17 cellular contexts compared by ENCODE assay signal in genomic region chr17:63613663-63614062, GRCh38. TPM values are rescaled to one million over a fixed set of nuclear protein-coding genes. Genes with fewer than 3 reads are reported as not detected.
DNase-seq lines count a peak whose midpoint lies in the region; ATAC-seq and TF ChIP-seq lines count a peak whose summit lies in the region.
"Had no signal": no experiment of that assay in that cellular context is flagged by ENCODE, and none has a peak within 500 bp of the region (broad histone marks: within the 10 kb centered on the region; RNA-seq: fewer than 3 reads in every experiment).

No MANE protein-coding gene starts in this region.

- no peak overlapping the region for H3K4me3 ChIP-seq in right atrium auricular region
- no peak overlapping the region for H3K4me3 ChIP-seq in left lung
- no peak overlapping the region for H3K4me3 ChIP-seq in upper lobe of right lung
- no peak overlapping the region for H3K4me3 ChIP-seq in smooth muscle cell
- H3K4me3 ChIP-seq: A549; BLaER1 treated with 17β-estradiol and CSF1 and Interleukin-3, amounts not matched to agents 10 nM and 100 nM had no signal

- H3K79me2 ChIP-seq in smooth muscle cell (ENCODE audit: low read depth), result no peaks in the 10 kb centered on the region

- 86% methylated on average over 2 of the region's 2 CpGs for WGBS in smooth muscle cell (ENCODE audit: low lambda C conversion rate)

- H3K4me1 ChIP-seq in right atrium auricular region, result no peaks in the 10 kb centered on the region
- no peaks in the 10 kb centered on the region for H3K4me1 ChIP-seq in left lung
- H3K4me1 ChIP-seq in upper lobe of right lung, result no peaks in the 10 kb centered on the region
- no peaks in the 10 kb centered on the region for H3K4me1 ChIP-seq in smooth muscle cell (ENCODE audit: low read depth)
- H3K4me1 ChIP-seq: A549; BLaER1 treated with 17β-estradiol and CSF1 and Interleukin-3, amounts not matched to agents 10 nM and 100 nM; Caco-2 had no signal

- H3K36me3 ChIP-seq in right atrium auricular region (peaks cover 11% of the 10 kb centered on the region), left lung (peaks cover 0 to 13% of the 10 kb centered on the region in 2 donors), upper lobe of right lung (peaks cover 25% of the 10 kb centered on the region), smooth muscle cell (ENCODE audit: low read depth) (no peaks in the 10 kb centered on the region)

- ATAC-seq in left ventricle myocardium superior (no peak), left lung (peak; percentile 90), upper lobe of right lung (peak; percentile 41)
- ATAC-seq: A549; CD8-positive, alpha-beta T cell had no signal

- intact Hi-C loops in left ventricle myocardium superior (cut with micrococcal nuclease), result loop anchor here (5.0 kb wide), 1 partner anchor 186 kb away; no protein-coding TSS in a partner anchor
- intact Hi-C loops in left lung (cut with DNase I), result loop anchor here in 1 of 2 donors (10.0 kb wide), 1 partner anchor 189 kb away; no protein-coding TSS in a partner anchor
- intact Hi-C loops in upper lobe of right lung (cut with DNase I), result no loop called here

- no peaks in the 10 kb centered on the region for H3K9me3 ChIP-seq in right atrium auricular region
- no peaks in the 10 kb centered on the region for H3K9me3 ChIP-seq in left lung
- H3K9me3 ChIP-seq in upper lobe of right lung, result no peaks in the 10 kb centered on the region
- H3K9me3 ChIP-seq in smooth muscle cell (replicated peaks; ENCODE audit: low read depth), result no peaks in the 10 kb centered on the region
- H3K9me3 ChIP-seq: A549; BLaER1 treated with 17β-estradiol and CSF1 and Interleukin-3, amounts not matched to agents 10 nM and 100 nM; Caco-2 had no signal

- H3K9ac ChIP-seq in smooth muscle cell (ENCODE audit: low read depth), result no peak overlapping the region

- H2AFZ ChIP-seq in smooth muscle cell (ENCODE audit: low read depth), result no peak overlapping the region

- H3K27ac ChIP-seq in right atrium auricular region, result no peak overlapping the region
- H3K27ac ChIP-seq in left lung, result no peak overlapping the region
- H3K27ac ChIP-seq in upper lobe of right lung, result no peak overlapping the region
- H3K27ac ChIP-seq in smooth muscle cell (ENCODE audit: low read depth), result no peak overlapping the region
- H3K27ac ChIP-seq: 22Rv1; A549; BLaER1 treated with 17β-estradiol and CSF1 and Interleukin-3, amounts not matched to agents 10 nM and 100 nM; C4-2B had no signal

- DNase-seq in right atrium auricular region (ENCODE audit: low spot score) (peak; percentile 32), left ventricle myocardium superior (no peak), left lung (no peak), upper lobe of right lung (no peak), smooth muscle cell (lab: John Stamatoyannopoulos, UW; ENCODE audit: unreplicated experiment) (no peak), NCI-H748 (lab: John Stamatoyannopoulos, UW; ENCODE audit: unreplicated experiment) (no peak)
- DNase-seq: AML-193; Caco-2; Calu3; CD4-positive, alpha-beta T cell; CD8-positive, alpha-beta T cell; DMS79 treated with DMSO at 0.1 percent for 48 hours; GF-D8 had no signal

- H3K27me3 ChIP-seq in right atrium auricular region (no peaks in the 10 kb centered on the region), left lung (no peaks in the 10 kb centered on the region), upper lobe of right lung (no peaks in the 10 kb centered on the region), smooth muscle cell (ENCODE audit: low read depth) (no peaks in the 10 kb centered on the region)
- H3K27me3 ChIP-seq: BLaER1 treated with 17β-estradiol and CSF1 and Interleukin-3, amounts not matched to agents 10 nM and 100 nM had no signal

- no peaks in the 10 kb centered on the region for H3F3A ChIP-seq in smooth muscle cell (ENCODE audit: low read depth)

- H4K20me1 ChIP-seq in smooth muscle cell (ENCODE audit: low read depth), result no peaks in the 10 kb centered on the region

- TF ChIP-seq CTCF in right atrium auricular region (IDR thresholded peaks at IDR 0.05), result no peak
- no peak for TF ChIP-seq CTCF in left lung (IDR thresholded peaks at IDR 0.05)
- no peak for TF ChIP-seq CTCF in upper lobe of right lung (IDR thresholded peaks at IDR 0.05)
- TF ChIP-seq CTCF in smooth muscle cell (IDR thresholded peaks at IDR 0.05; ENCODE audit: borderline replicate concordance, insufficient read depth, poor library complexity, severe bottlenecking), result no peak

- H3K4me2 ChIP-seq in smooth muscle cell, result no peak overlapping the region
- H3K4me2 ChIP-seq: A549; BLaER1 treated with 17β-estradiol and CSF1 and Interleukin-3, amounts not matched to agents 10 nM and 100 nM had no signal

RNA-seq across cellular contexts. Expression of gene MAP3K3, which starts 8.6 kb away (rescaled TPM):
- total RNA-seq in right atrium auricular region, result 10 to 100 TPM; 38.2 to 94.7 TPM
- 36.9 TPM for total RNA-seq in left ventricle myocardium superior
- 10 to 100 TPM; 44.2 to 58.3 TPM for total RNA-seq in left lung
- total RNA-seq in upper lobe of right lung, result 57.5 TPM
- total RNA-seq in smooth muscle cell, result 16.0 and 17.3 TPM in 2 replicates
- 23.6 and 23.8 TPM in 2 replicates for polyA plus RNA-seq in smooth muscle cell

RNA-seq across cellular contexts. Expression of gene TACO1, which starts 13.0 kb away (rescaled TPM):
- total RNA-seq in right atrium auricular region, result 10 to 100 TPM; 18.2 to 27.7 TPM
- total RNA-seq in left ventricle myocardium superior, result 45.5 TPM
- 10 to 100 TPM; 18.2 to 18.5 TPM for total RNA-seq in left lung
- 16.1 TPM for total RNA-seq in upper lobe of right lung
- total RNA-seq in smooth muscle cell, result 9.6 and 12.7 TPM in 2 replicates
- polyA plus RNA-seq in smooth muscle cell, result 25.1 and 32.3 TPM in 2 replicates
